ENCODE assay signal across 1 cellular context in genomic region chr1:185663332-185663731, GRCh38.
TF ChIP-seq lines count a peak whose summit lies in the region.

No MANE protein-coding gene starts in this region.

TF ChIP-seq in WTC11, 78 proteins besides CTCF, POLR2A, EP300 and RAD21 (continued from another document):
- TF ChIP-seq MYBL2 (CRISPR knock-in tag; IDR thresholded peaks at IDR 0.05) (no peak), ZNF219 (CRISPR knock-in tag; IDR thresholded peaks at IDR 0.05; ENCODE audit: borderline replicate concordance) (no peak), KAT7 (CRISPR knock-in tag; IDR thresholded peaks at IDR 0.05; ENCODE audit: borderline replicate concordance) (no peak), NR2C2 (CRISPR knock-in tag; IDR thresholded peaks at IDR 0.05) (no peak), SMAD4 (CRISPR knock-in tag; IDR thresholded peaks at IDR 0.05) (no peak)
